Comparison of ENCODE assay signal across 12 cellular contexts in genomic region chr10:69101451-69102095, GRCh38. TPM values are rescaled to one million over a fixed set of nuclear protein-coding genes. Genes with fewer than 3 reads are reported as not detected.
DNase-seq lines count a peak whose midpoint lies in the region; ATAC-seq, FAIRE-seq and TF ChIP-seq lines count a peak whose summit lies in the region.
"Had no signal": no experiment of that assay in that cellular context is flagged by ENCODE, and none has a peak within 500 bp of the region (broad histone marks: within the 10 kb centered on the region; RNA-seq: fewer than 3 reads in every experiment).

No MANE protein-coding gene starts in this region.

- POLR2A ChIA-PET in GM12878 (lab: Charles Lee) = interaction anchor here (1.2 to 1.6 kb wide), 3 partner anchors 15 to 35 kb away, joined by 3 to 11 read pairs (median 4); no protein-coding TSS in a partner anchor

- RAD21 ChIA-PET in GM12878 (lab: Charles Lee; ENCODE audit: unreplicated experiment) = interaction anchor here (0.6 to 2.3 kb wide), 5 partner anchors 14 to 96 kb away, joined by 3 to 8 read pairs (median 3); no protein-coding TSS in a partner anchor

- no peak overlapping the region for H3K27ac ChIP-seq in GM12878 (ENCODE audit: control insufficient read depth, insufficient read depth)
- H3K27ac ChIP-seq: thoracic aorta had no signal

- H3K4me3 ChIP-seq in GM12878 (no peak overlapping the region), neuron (ENCODE audit: low read length) (no peak overlapping the region), BE2C (ENCODE audit: low read depth, low read length) (no peak overlapping the region)
- H3K4me3 ChIP-seq: lung, thoracic aorta had no signal

- CTCF ChIA-PET in GM12878 (lab: Yijun Ruan, JAX) = interaction anchor here (1.4 to 2.1 kb wide), 4 partner anchors 9 to 23 kb away, joined by 3 to 8 read pairs (median 5); no protein-coding TSS in a partner anchor

- H4K20me1 ChIP-seq in GM12878 (ENCODE audit: control insufficient read depth, insufficient read depth) = peaks cover 16% of the 10 kb centered on the region

- H3K27me3 ChIP-seq in GM12878 (replicated peaks in 1 of 2; ENCODE audit: control insufficient read depth in 2 of 2, insufficient read depth in 2 of 2, low read length in 1 of 2) (no peaks in the 10 kb centered on the region), neuron (ENCODE audit: insufficient read depth, low read length) (no peaks in the 10 kb centered on the region), BE2C (no peaks in the 10 kb centered on the region)

- DNase-seq in NOMO-1 (lab: John Stamatoyannopoulos, UW; ENCODE audit: unreplicated experiment in 2 of 2) (peak; percentile 59 to 65), NOMO-1 treated with dmso at 0.1 percent for 144 hours (lab: John Stamatoyannopoulos, UW; ENCODE audit: unreplicated experiment) (no peak), NCI-H226 (peak; percentile 54), GM12878 (ENCODE audit: low read depth, low spot score) (no peak), BE2C (no peak), germinal center (ENCODE audit: low spot score) (no peak), KG1 (lab: John Stamatoyannopoulos, UW) (no peak)
- DNase-seq: 8988T, NCI-H1105 treated with DMSO at 0.1 percent for 48 hours had no signal

- TF ChIP-seq POLR2A in GM12878 (IDR thresholded peaks at IDR 0.05; ENCODE audit: low read depth, low read length) = no peak

- in situ Hi-C loops in GM12878 (cut with MboI) = no loop called here

- no peak for TF ChIP-seq RAD21 in GM12878 (IDR thresholded peaks at IDR 0.05; ENCODE audit: insufficient read depth, low read depth, low read length)

- ATAC-seq in GM12878 = peak; percentile 7

- no peak for TF ChIP-seq EP300 in GM12878 (IDR thresholded peaks at IDR 0.05; ENCODE audit: borderline replicate concordance in 1 of 2, control insufficient read depth in 1 of 2, low read depth in 2 of 2, low read length in 2 of 2)

- H3K36me3 ChIP-seq in GM12878 (ENCODE audit: control insufficient read depth in 2 of 2, insufficient read depth in 2 of 2, low read length in 1 of 2) = peaks cover 19 to 64% of the 10 kb centered on the region in 2 experiments
- H3K36me3 ChIP-seq in neuron (ENCODE audit: insufficient read depth, low read length) = no peaks in the 10 kb centered on the region
- H3K36me3 ChIP-seq in BE2C = no peaks in the 10 kb centered on the region

- no peak overlapping the region for H2AFZ ChIP-seq in GM12878 (ENCODE audit: control insufficient read depth, low read depth, low read length)
- peak overlapping the region; percentile 93 for H2AFZ ChIP-seq in neuron (ENCODE audit: low read depth, low read length)

- TF ChIP-seq CTCF in GM12878 (IDR thresholded peaks at IDR 0.05 in 2 of 3, conservative IDR thresholded peaks at IDR 0.05 in 1 of 3; ENCODE audit: control insufficient read depth in 2 of 3, extremely low read depth in 1 of 3, insufficient read depth in 1 of 3, low read depth in 3 of 3, low read length in 3 of 3) = no peak
- no peak for TF ChIP-seq CTCF in BE2C (IDR thresholded peaks at IDR 0.05; ENCODE audit: low read depth, low read length)

- peak; percentile 38 for FAIRE-seq in GM12878 (lab: Jason Lieb, UNC)

- H3K4me2 ChIP-seq in GM12878 (ENCODE audit: control insufficient read depth, insufficient read depth) = peak overlapping the region; percentile 35

- peaks cover 52% of the 10 kb centered on the region for H3K79me2 ChIP-seq in GM12878 (ENCODE audit: control insufficient read depth, insufficient read depth, low read length)

- WGBS in GM12878 (ENCODE audit: insufficient coverage, insufficient replicate concordance, low lambda C conversion rate, missing lambda C conversion rate) = 31% methylated on average over 6 of the region's 6 CpGs

- H3K9me3 ChIP-seq in GM12878 (replicated peaks; ENCODE audit: control insufficient read depth, insufficient read depth, low read length) (no peaks in the 10 kb centered on the region), neuron (ENCODE audit: low read length) (peaks cover 4% of the 10 kb centered on the region), BE2C (no peaks in the 10 kb centered on the region)
- H3K9me3 ChIP-seq: thoracic aorta had no signal

- H3K4me1 ChIP-seq in GM12878 (ENCODE audit: control insufficient read depth, insufficient read depth, low read length) (peaks cover 14% of the 10 kb centered on the region), neuron (ENCODE audit: insufficient read depth, low read length) (peaks cover 10% of the 10 kb centered on the region), BE2C (no peaks in the 10 kb centered on the region)

- no TSS peak for BruUV-seq in GM12878 (replicated peaks; lab: Mats Ljungman, UMichigan)

- SMC1A ChIA-PET in GM12878 (lab: Charles Lee; ENCODE audit: uncharacterized antibody, unreplicated experiment) = interaction anchor here (1.1 to 6.8 kb wide), 7 partner anchors 13 to 146 kb away, joined by 3 to 57 read pairs (median 4); partner anchors contain the start of gene SRGN

- no peak overlapping the region for H3K9ac ChIP-seq in GM12878 (ENCODE audit: control insufficient read depth, insufficient read depth, low read length)

- intact Hi-C loops in GM12878 (cut with micrococcal nuclease; ENCODE audit: unreplicated experiment) = no loop called here

TF ChIP-seq in GM12878, 131 proteins besides CTCF, POLR2A, EP300 and RAD21:
- TF ChIP-seq PML (IDR thresholded peaks at IDR 0.05; ENCODE audit: low read length) (no peak), ZNF384 (IDR thresholded peaks at IDR 0.05; ENCODE audit: borderline replicate concordance, low read depth, low read length) (peak; percentile 18; the same call in 1 of the 2 replicates)

RNA-seq across cellular contexts. Expression of gene SRGN, which starts 13.7 kb away (rescaled TPM):
- 1,218 and 1,450 TPM in 2 replicates for total RNA-seq in GM12878 (2013; cell fraction: nucleolus; rRNA removed)
- total RNA-seq in GM12878 (2014; rRNA removed) (782 and 1,043 TPM in 2 replicates), GM12878 (2014; rRNA removed; fragmentation: Illumina TruSeq; extraction: Trizol) (937 and 1,023 TPM in 2 replicates), GM12878 (2021) (658 and 735 TPM in 2 replicates)
- 580 TPM for polyA plus RNA-seq in GM12878 (2011; ENCODE audit: low read depth)
- polyA plus RNA-seq in GM12878 (2011; rRNA removed) (2,414 and 3,245 TPM in 2 replicates), GM12878 (2014; fragmentation: Illumina TruSeq; extraction: Trizol) (1,121 and 1,510 TPM in 2 replicates), GM12878 (2014; fragmentation: Nextera tagmentation; extraction: Ambion mirVana) (1,000 to 10,000 TPM; 1,115 to 1,176 TPM), GM12878 (2014; rRNA removed) (687 and 833 TPM in 2 replicates), GM12878 (2016; fragmentation: Nextera tagmentation; extraction: Ambion mirVana) (100 to 1,000 TPM; 382 to 384 TPM)
- polyA plus RNA-seq in GM12878 (2011; cell fraction: cytosol; rRNA removed) = 1,183 and 1,837 TPM in 2 replicates
- polyA plus RNA-seq in GM12878 (2011; cell fraction: nucleus; rRNA removed) = 432 and 624 TPM in 2 replicates
- polyA plus RNA-seq in GM12878 (2012) = 946 and 1,192 TPM in 2 replicates
- polyA minus RNA-seq in GM12878 (2011; rRNA and poly(A)+ RNA removed) = 1,110 and 1,251 TPM in 2 replicates
- 439 and 473 TPM in 2 replicates for polyA minus RNA-seq in GM12878 (2011; cell fraction: cytosol; rRNA and poly(A)+ RNA removed)
- polyA minus RNA-seq in GM12878 (2011; cell fraction: nucleus; rRNA and poly(A)+ RNA removed) = 84.3 and 111 TPM in 2 replicates
- not detected for polyA plus RNA-seq in BE2C (2012; ENCODE audit: insufficient read depth, insufficient read length, low read depth)

RNA-seq across cellular contexts. Expression of gene VPS26A, which starts 22.4 kb away (rescaled TPM):
- 6.5 and 10.8 TPM in 2 replicates for total RNA-seq in GM12878 (2013; cell fraction: nucleolus; rRNA removed)
- total RNA-seq in GM12878 (2014; rRNA removed) (17.2 and 19.2 TPM in 2 replicates), GM12878 (2014; rRNA removed; fragmentation: Illumina TruSeq; extraction: Trizol) (16.8 and 17.0 TPM in 2 replicates), GM12878 (2021) (26.4 and 29.0 TPM in 2 replicates)
- 10.1 TPM for polyA plus RNA-seq in GM12878 (2011; ENCODE audit: low read depth)
- polyA plus RNA-seq in GM12878 (2011; rRNA removed) (24.7 and 44.2 TPM in 2 replicates), GM12878 (2014; fragmentation: Illumina TruSeq; extraction: Trizol) (31.0 and 44.8 TPM in 2 replicates), GM12878 (2014; fragmentation: Nextera tagmentation; extraction: Ambion mirVana) (10 to 100 TPM; 21.3 to 30.9 TPM), GM12878 (2014; rRNA removed) (22.4 and 23.3 TPM in 2 replicates), GM12878 (2016; fragmentation: Nextera tagmentation; extraction: Ambion mirVana) (10 to 100 TPM; 70.9 to 72.3 TPM)
- 4.7 and 5.8 TPM in 2 replicates for polyA plus RNA-seq in GM12878 (2011; cell fraction: cytosol; rRNA removed)
- 4.8 and 5.5 TPM in 2 replicates for polyA plus RNA-seq in GM12878 (2011; cell fraction: nucleus; rRNA removed)
- 19.2 and 25.9 TPM in 2 replicates for polyA plus RNA-seq in GM12878 (2012)
- 3.6 and 4.8 TPM in 2 replicates for polyA minus RNA-seq in GM12878 (2011; rRNA and poly(A)+ RNA removed)
- 4.9 and 9.0 TPM in 2 replicates for polyA minus RNA-seq in GM12878 (2011; cell fraction: cytosol; rRNA and poly(A)+ RNA removed)
- 1.6 TPM in 2 replicates for polyA minus RNA-seq in GM12878 (2011; cell fraction: nucleus; rRNA and poly(A)+ RNA removed)
- 21.3 TPM for polyA plus RNA-seq in BE2C (2012; ENCODE audit: insufficient read depth, insufficient read length, low read depth)

Comparison
In these comparisons a context has a peak if more than half of its experiments do, and no peak if none do; other contexts are left out.
1. DNase-seq: peak in NOMO-1 (2 of 2) and NCI-H226 (single experiment); none in NOMO-1 treated with dmso at 0.1 percent for 144 hours (single experiment), GM12878 (single experiment), BE2C (single experiment), germinal center (single experiment) and KG1 (single experiment).